ENCODE assay signal across 8 cellular contexts in the genomic region with DNA sequence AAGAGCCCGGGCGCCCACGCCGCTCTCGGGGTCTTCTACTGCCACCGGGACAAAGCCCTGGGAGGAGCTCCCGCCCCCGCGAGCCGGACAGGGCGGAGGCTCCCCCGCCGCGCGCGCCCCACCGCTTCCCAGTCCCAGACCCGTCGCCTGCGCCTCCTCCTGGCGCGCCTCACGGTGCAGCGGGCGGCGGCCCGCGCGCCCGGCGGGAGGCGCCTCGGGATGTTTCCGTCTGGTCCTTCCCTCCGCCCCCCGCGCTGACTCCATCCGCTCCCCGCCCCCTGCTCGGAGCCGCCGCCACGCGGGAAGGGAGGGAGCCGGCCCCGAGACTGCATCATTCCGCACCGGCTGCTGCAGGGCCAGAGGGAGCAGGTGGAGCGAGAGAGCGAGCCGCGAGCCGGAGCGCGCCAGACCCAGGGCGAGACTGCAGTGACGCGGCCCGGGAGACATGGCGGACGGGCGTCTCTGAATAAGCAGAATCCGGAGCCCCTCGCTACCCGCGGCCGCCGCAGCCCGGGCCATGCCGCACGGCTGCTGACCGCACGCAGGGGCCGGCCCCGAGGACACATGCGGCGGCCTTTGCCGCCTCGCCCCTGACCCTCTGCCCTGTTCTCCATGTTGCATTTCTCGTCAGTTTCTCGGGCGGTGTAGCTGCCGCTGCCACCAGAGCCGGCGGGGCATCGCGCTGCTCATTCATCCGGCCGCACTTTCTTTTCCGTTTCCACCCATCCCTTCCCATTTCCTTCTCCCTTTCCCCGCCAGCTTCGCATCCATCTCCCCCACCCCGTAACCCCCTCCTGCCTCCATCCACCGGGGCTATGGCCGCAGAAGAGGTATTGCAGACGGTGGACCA. TPM values are rescaled to one million over a fixed set of nuclear protein-coding genes. Genes with fewer than 3 reads are reported as not detected.
DNase-seq lines count a peak whose midpoint lies in the region; ATAC-seq and TF ChIP-seq lines count a peak whose summit lies in the region.

TSS of gene BICD1 (plus strand) at position 331 of the 850 bp plus-strand sequence. CDS start at position 816, 485 bp downstream.

- no peaks in the 10 kb centered on the region for H3K27me3 Mint-ChIP-seq in activated naive CD8-positive, alpha-beta T cell treated with anti-CD3 and anti-CD28 coated beads, Interleukin-2, amount 10 ng/mL, durations not matched to agents 7 days and 5 days

- no peaks in the 10 kb centered on the region for H3K9me2 ChIP-seq in SU-DHL-6 (replicated peaks; ENCODE audit: insufficient read depth, low read length)

- CTCF ChIA-PET in HEK293 (lab: Yijun Ruan, JAX): interaction anchor here (0.6 to 1.5 kb wide), 7 partner anchors 10 to 586 kb away, joined by 3 to 5 read pairs (median 4); no protein-coding TSS in a partner anchor

- H3K27me3 ChIP-seq in SU-DHL-6 (ENCODE audit: low read length) (no peaks in the 10 kb centered on the region), parathyroid adenoma (ENCODE audit: control insufficient read depth, insufficient read depth, low read length) (no peaks in the 10 kb centered on the region), tibial nerve (no peaks in the 10 kb centered on the region)

- 0 to 1% methylated on average over 51 to 80 of the region's 96 CpGs for WGBS in tibial nerve, 2 donors

- H3K36me3 Mint-ChIP-seq in activated naive CD8-positive, alpha-beta T cell treated with anti-CD3 and anti-CD28 coated beads, Interleukin-2, amount 10 ng/mL, durations not matched to agents 7 days and 5 days: no peaks in the 10 kb centered on the region

- peaks cover 4% of the 10 kb centered on the region; the same call in 1 of the 2 replicates for H3K4me1 ChIP-seq in HEK293 (ENCODE audit: control insufficient read depth, insufficient read depth, low read length)
- H3K4me1 ChIP-seq in parathyroid adenoma: peaks cover 6% of the 10 kb centered on the region
- peaks cover 0 to 28% (median 17%) of the 10 kb centered on the region in 4 donors for H3K4me1 ChIP-seq in tibial nerve

- H4K20me1 ChIP-seq in SU-DHL-6 (ENCODE audit: low read depth, low read length): no peaks in the 10 kb centered on the region; the same call in 1 of the 2 replicates

- POLR2A ChIA-PET in HEK293 (lab: Yijun Ruan, JAX): interaction anchor here (0.6 to 2.5 kb wide), 4 partner anchors 9 to 93 kb away, joined by 3 to 12 read pairs (median 4); no protein-coding TSS in a partner anchor
- POLR2A ChIA-PET in activated naive CD8-positive, alpha-beta T cell treated with anti-CD3 and anti-CD28 coated beads, Interleukin-2, amount 10 ng/mL, durations not matched to agents 7 days and 5 days (lab: Charles Lee): interaction anchor here (0.5 to 2.1 kb wide), 8 partner anchors 28 to 378 kb away, joined by 3 to 11 read pairs (median 4); partner anchors contain the start of genes AMN1 and RESF1

- H3F3A ChIP-seq in SU-DHL-6 (ENCODE audit: insufficient read depth): peaks cover 22% of the 10 kb centered on the region

- intact Hi-C loops in head of caudate nucleus (cut with DNase I): no loop called here

- peaks cover 18% of the 10 kb centered on the region for H3K4me1 Mint-ChIP-seq in activated naive CD8-positive, alpha-beta T cell treated with anti-CD3 and anti-CD28 coated beads, Interleukin-2, amount 10 ng/mL, durations not matched to agents 7 days and 5 days

- peak in 1 of 2 donors; percentile 94 for TF ChIP-seq EP300 in tibial nerve (IDR thresholded peaks at IDR 0.05)

- H2AFZ ChIP-seq in SU-DHL-6 (ENCODE audit: low read depth, low read length, severe bottlenecking) (peak within 1 kb of the TSS; percentile 86), parathyroid adenoma (peak within 1 kb of the TSS; percentile 97)

- ATAC-seq in activated naive CD8-positive, alpha-beta T cell treated with anti-CD3 and anti-CD28 coated beads, Interleukin-2, amount 10 ng/mL, durations not matched to agents 7 days and 5 days (ENCODE audit: low read depth): peak; percentile 87

- peak; percentile 78 to 79 for TF ChIP-seq POLR2A in tibial nerve (IDR thresholded peaks at IDR 0.05)

- H3K4me2 ChIP-seq in SU-DHL-6 (ENCODE audit: low read depth, low read length, poor library complexity, severe bottlenecking): peak within 1 kb of the TSS; percentile 90
- peak within 1 kb of the TSS; percentile 98 for H3K4me2 ChIP-seq in parathyroid adenoma (ENCODE audit: low read length)

- peak within 1 kb of the TSS; percentile 97 for H3K9ac ChIP-seq in SU-DHL-6 (ENCODE audit: low read length)
- peak within 1 kb of the TSS; percentile 38 for H3K9ac ChIP-seq in parathyroid adenoma

- H3K4me3 ChIP-seq in HEK293 (ENCODE audit: low read depth, low read length) (peak within 1 kb of the TSS; percentile 63), SU-DHL-6 (ENCODE audit: insufficient read depth, low read length, poor library complexity, severe bottlenecking) (peak within 1 kb of the TSS; percentile 97), parathyroid adenoma (ENCODE audit: low read depth, low read length) (peak within 1 kb of the TSS; percentile 83), tibial nerve (peak within 1 kb of the TSS; percentile 83 to 96 (median 88))

- H3K27ac Mint-ChIP-seq in activated naive CD8-positive, alpha-beta T cell treated with anti-CD3 and anti-CD28 coated beads, Interleukin-2, amount 10 ng/mL, durations not matched to agents 7 days and 5 days: peak within 1 kb of the TSS; percentile 87

- DNase-seq in GM10266 (ENCODE audit: extremely low spot score) (peak; percentile 89), MV-4-11 (lab: John Stamatoyannopoulos, UW) (peak; percentile 62), head of caudate nucleus (peak; percentile 65 to 96 (median 91)), tibial nerve (ENCODE audit: low spot score in 2 of 2) (peak; percentile 84 to 87)
- peak; percentile 83 for DNase-seq in activated naive CD8-positive, alpha-beta T cell treated with anti-CD3 and anti-CD28 coated beads, Interleukin-2, amount 10 ng/mL, durations not matched to agents 7 days and 5 days

- H3K9me3 ChIP-seq in HEK293 (ENCODE audit: control insufficient read depth, insufficient read depth, low read depth, low read length): no peaks in the 10 kb centered on the region
- no peaks in the 10 kb centered on the region for H3K9me3 ChIP-seq in SU-DHL-6 (ENCODE audit: insufficient read depth, low read length)
- H3K9me3 ChIP-seq in parathyroid adenoma (ENCODE audit: control insufficient read depth, low read length): no peaks in the 10 kb centered on the region
- H3K9me3 ChIP-seq in tibial nerve: no peaks in the 10 kb centered on the region

- peaks cover 0 to under 1% of the 10 kb centered on the region in 2 experiments; a peak in 1 of 3 replicates for H3K36me3 ChIP-seq in HEK293 (ENCODE audit: control insufficient read depth in 2 of 2, insufficient read depth in 1 of 2, low read length in 2 of 2)
- no peaks in the 10 kb centered on the region for H3K36me3 ChIP-seq in SU-DHL-6 (ENCODE audit: low read length)
- H3K36me3 ChIP-seq in parathyroid adenoma (ENCODE audit: control insufficient read depth, insufficient read depth, low read length): no peaks in the 10 kb centered on the region
- H3K36me3 ChIP-seq in tibial nerve: no peaks in the 10 kb centered on the region

- TF ChIP-seq CTCF in GM10266 (IDR thresholded peaks at IDR 0.05; ENCODE audit: control insufficient read depth, insufficient read depth, low read depth, missing control alignments): peak; percentile 55
- peak; percentile 88 for TF ChIP-seq CTCF in HEK293 (tag by site-specific recombination; IDR thresholded peaks at IDR 0.05)
- peak; percentile 18 for TF ChIP-seq CTCF in SU-DHL-6 (IDR thresholded peaks at IDR 0.05; ENCODE audit: insufficient read depth, low read length, poor library complexity, severe bottlenecking)
- TF ChIP-seq CTCF in parathyroid adenoma (IDR thresholded peaks at IDR 0.05): peak; percentile 36
- peak; percentile 29 to 80 (median 58) for TF ChIP-seq CTCF in tibial nerve (IDR thresholded peaks at IDR 0.05)

- H3K79me2 ChIP-seq in SU-DHL-6 (ENCODE audit: insufficient read depth, low read length) (peaks cover 42% of the 10 kb centered on the region), parathyroid adenoma (no peaks in the 10 kb centered on the region)

- peak within 1 kb of the TSS; percentile 90 for H3K4me3 Mint-ChIP-seq in activated naive CD8-positive, alpha-beta T cell treated with anti-CD3 and anti-CD28 coated beads, Interleukin-2, amount 10 ng/mL, durations not matched to agents 7 days and 5 days

- H3K9me3 Mint-ChIP-seq in activated naive CD8-positive, alpha-beta T cell treated with anti-CD3 and anti-CD28 coated beads, Interleukin-2, amount 10 ng/mL, durations not matched to agents 7 days and 5 days: no peaks in the 10 kb centered on the region

- H3K27ac ChIP-seq in HEK293 (ENCODE audit: extremely low read depth, low read depth, low read length) (peak within 1 kb of the TSS; percentile 88), SU-DHL-6 (ENCODE audit: low read depth, low read length) (peak within 1 kb of the TSS; percentile 74), parathyroid adenoma (peak within 1 kb of the TSS; percentile 88), tibial nerve (peak within 1 kb of the TSS; percentile 74 to 92 (median 91))

TF ChIP-seq in HEK293, 187 proteins besides CTCF, POLR2A, EP300 and RAD21 (continues in another document):
- no peak for TF ChIP-seq ZFP3 (tag by site-specific recombination; IDR thresholded peaks at IDR 0.05; ENCODE audit: low read depth)
- TF ChIP-seq, protein P1, sequence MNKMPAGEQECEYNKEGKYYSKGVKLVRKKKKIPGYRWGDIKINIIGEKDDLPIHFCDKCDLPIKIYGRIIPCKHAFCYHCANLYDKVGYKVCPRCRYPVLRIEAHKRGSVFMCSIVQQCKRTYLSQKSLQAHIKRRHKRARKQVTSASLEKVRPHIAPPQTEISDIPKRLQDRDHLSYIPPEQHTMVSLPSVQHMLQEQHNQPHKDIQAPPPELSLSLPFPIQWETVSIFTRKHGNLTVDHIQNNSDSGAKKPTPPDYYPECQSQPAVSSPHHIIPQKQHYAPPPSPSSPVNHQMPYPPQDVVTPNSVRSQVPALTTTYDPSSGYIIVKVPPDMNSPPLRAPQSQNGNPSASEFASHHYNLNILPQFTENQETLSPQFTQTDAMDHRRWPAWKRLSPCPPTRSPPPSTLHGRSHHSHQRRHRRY (tag by site-specific recombination; IDR thresholded peaks at IDR 0.05): no peak
- peak; percentile 95 for TF ChIP-seq ZNF600 (tag by site-specific recombination; IDR thresholded peaks at IDR 0.05)
- peak; percentile 92 for TF ChIP-seq ZNF341 (tag by site-specific recombination; IDR thresholded peaks at IDR 0.05; ENCODE audit: low read depth)

RNA-seq across cellular contexts. Expression of gene BICD1, which starts in this region (rescaled TPM):
- total RNA-seq in activated naive CD8-positive, alpha-beta T cell treated with anti-CD3 and anti-CD28 coated beads, Interleukin-2, amount 10 ng/mL, durations not matched to agents 7 days and 5 days: 10 to 100 TPM; 17.8 to 18.7 TPM
- 10 to 100 TPM; 34.9 to 58.8 (median 49.2) TPM for total RNA-seq in tibial nerve

Comparison
In these comparisons a context has a peak if more than half of its experiments do, and no peak if none do; other contexts are left out.
1. Peak in every context shown above with its lines: DNase-seq, ATAC-seq, H3K4me3 ChIP-seq and H3K27ac ChIP-seq.
2. CTCF ChIP-seq: peak in every context shown above with its lines; median percentile 88 in HEK293; 58 in tibial nerve; 55 in GM10266; 36 in parathyroid adenoma; 18 in SU-DHL-6.